ENCODE assay signal across 14 cellular contexts in the genomic region with DNA sequence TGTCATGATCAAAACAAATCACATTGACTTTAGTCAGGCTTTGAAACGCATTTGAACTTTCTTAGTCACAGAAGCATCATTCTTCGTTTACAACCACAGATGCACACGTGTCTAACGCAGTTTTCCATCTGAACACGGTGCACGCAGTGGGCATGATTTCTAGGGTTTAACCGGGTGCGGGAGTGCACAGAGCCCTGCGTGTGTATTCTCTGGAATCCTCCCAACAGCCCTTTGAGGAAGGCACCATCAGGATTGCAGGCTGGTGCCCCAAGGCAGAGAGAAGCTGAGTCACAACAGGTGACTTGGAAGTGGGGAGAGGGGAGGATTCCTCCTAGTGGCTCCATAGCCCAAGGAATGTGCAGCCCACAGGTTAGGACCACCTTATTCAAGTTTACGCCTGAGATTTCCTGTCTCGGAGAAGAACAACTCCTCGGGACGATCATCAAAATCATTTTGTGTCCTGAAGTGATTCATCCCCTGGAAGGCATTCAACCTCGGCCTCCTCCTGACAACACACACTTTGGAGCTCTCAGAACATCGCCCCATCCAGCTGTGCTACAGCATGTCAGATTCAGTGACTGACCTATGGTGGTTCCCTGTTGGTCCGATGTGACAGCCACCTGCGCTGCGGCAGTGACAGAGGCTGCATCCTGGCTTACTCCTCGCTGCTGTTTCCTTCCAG. TPM values are rescaled to one million over a fixed set of nuclear protein-coding genes. Genes with fewer than 3 reads are reported as not detected.
DNase-seq lines count a peak whose midpoint lies in the region; ATAC-seq and TF ChIP-seq lines count a peak whose summit lies in the region.
"Had no signal": no experiment of that assay in that cellular context is flagged by ENCODE, and none has a peak within 500 bp of the region (broad histone marks: within the 10 kb centered on the region; RNA-seq: fewer than 3 reads in every experiment).

No MANE protein-coding gene starts in this region.

- DNase-seq in AG20443 (ENCODE audit: low spot score) (peak; percentile 78), MG63 (peak; percentile 83), cardiac fibroblast (ENCODE audit: low read depth in 2 of 2) (peak; percentile 45 to 76), left lobe of liver (ENCODE audit: low spot score) (peak; percentile 34), MV-4-11 (lab: John Stamatoyannopoulos, UW) (no peak), SKM-1 treated with dmso at 0.1 percent for 144 hours (lab: John Stamatoyannopoulos, UW; ENCODE audit: unreplicated experiment) (no peak), SW480 (ENCODE audit: low spot score) (no peak), esophagus muscularis mucosa (ENCODE audit: extremely low spot score) (no peak)
- DNase-seq: activated T-cell treated with anti-CD3 and anti-CD28 coated beads, Interleukin-2, amount 50 U/mL, for 48 hours; effector memory CD4-positive, alpha-beta T cell; GDM1; NCI-H1694; stimulated activated CD4-positive, alpha-beta T cell treated with anti-CD3 and anti-CD28 coated beads, Interleukin-1b, Interleukin-23, amount 100 ng/mL, for 48 hours had no signal

- 83% methylated on average over 17 of the region's 19 CpGs for WGBS in esophagus muscularis mucosa

- no peak for TF ChIP-seq EP300 in esophagus muscularis mucosa (IDR thresholded peaks at IDR 0.05)

- H3K36me3 ChIP-seq in MG63, result no peaks in the 10 kb centered on the region
- H3K36me3 ChIP-seq in esophagus muscularis mucosa, result no peaks in the 10 kb centered on the region
- H3K36me3 ChIP-seq: adrenal gland had no signal

- H3K9me3 ChIP-seq in MG63 (no peaks in the 10 kb centered on the region), esophagus muscularis mucosa (no peaks in the 10 kb centered on the region)
- H3K9me3 ChIP-seq: adrenal gland had no signal

- no peak overlapping the region for H3K4me3 ChIP-seq in MG63
- H3K4me3 ChIP-seq in cardiac fibroblast (replicated peaks in 1 of 2; ENCODE audit: low read depth in 2 of 2, low read length in 2 of 2), result no peak overlapping the region
- H3K4me3 ChIP-seq in esophagus muscularis mucosa, result no peak overlapping the region
- H3K4me3 ChIP-seq: adrenal gland had no signal

- TF ChIP-seq CTCF in cardiac fibroblast (IDR thresholded peaks at IDR 0.05; ENCODE audit: low read depth, low read length) (no peak), esophagus muscularis mucosa (IDR thresholded peaks at IDR 0.05) (no peak)

- peaks cover 0 to 13% (median 10%) of the 10 kb centered on the region in 4 donors for H3K4me1 ChIP-seq in esophagus muscularis mucosa
- H3K4me1 ChIP-seq: adrenal gland had no signal

- H3K27me3 ChIP-seq in MG63 (no peaks in the 10 kb centered on the region), esophagus muscularis mucosa (peaks cover 0 to 11% (median 0%) of the 10 kb centered on the region in 4 donors)
- H3K27me3 ChIP-seq: adrenal gland had no signal

- TF ChIP-seq POLR2A in esophagus muscularis mucosa (IDR thresholded peaks at IDR 0.05; ENCODE audit: low read depth), result no peak

- H3K27ac ChIP-seq in esophagus muscularis mucosa (replicated peaks in 1 of 4), result no peak overlapping the region
- H3K27ac ChIP-seq: adrenal gland had no signal

- intact Hi-C loops in esophagus muscularis mucosa (cut with DNase I), result no loop called here

- ATAC-seq in left lobe of liver, result no peak

RNA-seq across cellular contexts. Expression of gene ROPN1L, which starts 13.1 kb away (rescaled TPM):
- 3.0 and 5.4 TPM in 2 replicates for total RNA-seq in MG63 (2014; rRNA removed; shearing (Covaris generic); ENCODE audit: low replicate concordance)
- 0.35 TPM for total RNA-seq in left lobe of liver
- 1 to 10 TPM in 2 of 4 donors, under 1 TPM in 2; 0.63 to 1.7 (median 1.1) TPM for total RNA-seq in esophagus muscularis mucosa

Comparison
In these comparisons a context has a peak if more than half of its experiments do, and no peak if none do; other contexts are left out.
1. DNase-seq: peak in AG20443 (single experiment), MG63 (single experiment), cardiac fibroblast (2 of 2) and left lobe of liver (single experiment); none in MV-4-11 (single experiment), SKM-1 treated with dmso at 0.1 percent for 144 hours (single experiment), SW480 (single experiment) and esophagus muscularis mucosa (single experiment).